In the genomic region with DNA sequence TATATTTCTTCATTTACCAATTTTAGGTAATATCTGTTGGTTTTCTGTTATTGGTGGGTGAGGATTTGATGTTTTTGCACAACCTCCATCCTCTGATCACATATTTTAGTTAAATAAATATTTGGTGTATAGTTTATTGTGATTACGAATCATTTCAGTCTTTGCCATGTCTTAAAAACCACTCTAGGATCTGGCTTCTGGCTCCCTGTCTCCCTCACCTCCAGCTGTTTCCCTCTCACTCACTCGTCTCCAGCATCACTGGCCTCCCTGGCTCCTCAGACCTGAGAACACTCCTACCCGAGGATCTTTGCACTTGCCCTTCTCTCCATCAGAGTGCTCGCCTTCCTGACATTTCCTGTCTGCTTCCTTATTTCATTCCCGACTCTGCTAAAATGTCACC, we compare ENCODE assay signal across 1 cellular context.
TF ChIP-seq lines count a peak whose summit lies in the region.

No MANE protein-coding gene starts in this region.

TF ChIP-seq in IMR-90, 13 proteins besides CTCF, POLR2A, EP300 and RAD21 (continued from another document):
- no peak for TF ChIP-seq SMC3 (IDR thresholded peaks at IDR 0.05; ENCODE audit: low read depth, low read length)
